29 cellular contexts compared by ENCODE assay signal in the genomic region with DNA sequence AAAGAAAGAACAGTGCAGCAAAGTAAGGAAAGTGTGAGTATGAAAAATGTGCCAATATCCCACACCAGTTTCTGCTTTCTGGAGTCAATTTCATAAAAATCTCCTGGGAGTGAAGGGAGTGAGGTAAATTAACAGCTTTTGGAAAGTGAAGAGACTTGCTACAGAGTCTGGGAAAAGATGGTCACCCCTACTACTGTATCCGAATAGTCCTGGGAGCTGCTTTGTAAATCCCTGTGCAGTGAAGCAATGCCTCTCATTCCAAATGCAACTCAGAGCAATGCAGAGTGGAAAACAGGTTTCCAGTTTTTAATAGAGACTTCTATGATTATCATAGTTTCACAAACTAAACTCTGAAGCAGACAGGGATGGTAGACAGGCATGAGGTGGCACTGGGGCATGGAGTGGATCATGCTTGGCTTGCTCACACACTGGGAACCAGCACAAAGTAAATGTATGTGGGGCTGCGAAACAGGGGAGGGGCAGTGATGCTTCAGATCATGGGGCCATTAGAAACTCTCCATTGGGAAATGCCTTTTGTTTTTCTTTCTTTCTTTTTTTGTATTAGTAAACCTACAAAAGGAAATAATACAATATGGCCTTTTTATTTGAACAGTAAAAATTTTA. TPM values are rescaled to one million over a fixed set of nuclear protein-coding genes. Genes with fewer than 3 reads are reported as not detected.
DNase-seq lines count a peak whose midpoint lies in the region; ATAC-seq and TF ChIP-seq lines count a peak whose summit lies in the region.
"Had no signal": no experiment of that assay in that cellular context is flagged by ENCODE, and none has a peak within 500 bp of the region (broad histone marks: within the 10 kb centered on the region; RNA-seq: fewer than 3 reads in every experiment).

No MANE protein-coding gene starts in this region.

- intact Hi-C loops in Right ventricle myocardium inferior (cut with DNase I): no loop called here
- intact Hi-C loops in cardiac septum (cut with DNase I): no loop called here

- DNase-seq in Right ventricle myocardium inferior (ENCODE audit: missing footprints): no peak
- no peak for DNase-seq in cardiac septum (ENCODE audit: low spot score)
- peak; percentile 59 for DNase-seq in fibroblast of peridontal ligament (ENCODE audit: extremely low read depth)
- DNase-seq in omental fat pad (ENCODE audit: low spot score): no peak
- no peak for DNase-seq in T-helper 9 cell
- no peak for DNase-seq in GM19240 (ENCODE audit: insufficient read length, low spot score)
- no peak for DNase-seq in cerebellar nuclear complex (lab: John Stamatoyannopoulos, UW)
- no peak for DNase-seq in NCI-H1092 treated with DMSO at 0.1 percent for 48 hours (lab: John Stamatoyannopoulos, UW)
- DNase-seq: activated CD4-positive, alpha-beta memory T cell treated with anti-CD3 and anti-CD28 coated beads for 36 hours; activated CD4-positive, CD25-positive, alpha-beta regulatory T cell treated with anti-CD3 and anti-CD28 coated beads, Interleukin-2, amount 50 U/mL, for 72 hours; activated CD8-positive, alpha-beta memory T cell treated with anti-CD3 and anti-CD28 coated beads, Interleukin-2, amount 50 U/mL, for 48 hours; activated naive CD4-positive, alpha-beta T cell treated with anti-CD3 and anti-CD28 coated beads, Interleukin-2, amount 10 ng/mL, durations not matched to agents 7 days and 5 days; AML-193; amniotic stem cell; CD8-positive, alpha-beta T cell; cortex of kidney; DMS 273 treated with DMSO at 0.1 percent for 48 hours; endodermal cell; islet precursor cell; natural killer cell; NCI-H1105; NCI-H2029 treated with DMSO at 0.1 percent for 48 hours; NCI-H69; right cardiac atrium; stimulated activated CD4-positive, alpha-beta T cell treated with anti-CD3 and anti-CD28 coated beads, Interleukin-12 subunit alpha, Interleukin-12 subunit beta, amount 100 ng/mL, for 4 hours; stimulated activated CD4-positive, alpha-beta T cell treated with anti-CD3 and anti-CD28 coated beads, Interleukin-4, amount 100 ng/mL, for 1 hour; substantia nigra; T-helper 1 cell; upper lobe of right lung had no signal

- ATAC-seq in Right ventricle myocardium inferior: peak; percentile 71
- peak; percentile 41 for ATAC-seq in omental fat pad (ENCODE audit: low FRiP score)
- ATAC-seq: CD8-positive, alpha-beta T cell; natural killer cell; upper lobe of right lung had no signal

- TF ChIP-seq CTCF in omental fat pad (IDR thresholded peaks at IDR 0.05): no peak

RNA-seq across cellular contexts. Expression of gene COL5A2, which starts 10.6 kb away (rescaled TPM):
- total RNA-seq in Right ventricle myocardium inferior (10.5 TPM), cardiac septum (16.0 TPM), omental fat pad (10 to 100 TPM; 63.8 to 93.8 (median 74.4) TPM)
